In genomic region chr1:76501576-76502219, GRCh38 we compare ENCODE assay signal across 19 cellular contexts.
DNase-seq lines count a peak whose midpoint lies in the region; FAIRE-seq and TF ChIP-seq lines count a peak whose summit lies in the region.
"Had no signal": no experiment of that assay in that cellular context is flagged by ENCODE, and none has a peak within 500 bp of the region (broad histone marks: within the 10 kb centered on the region; RNA-seq: fewer than 3 reads in every experiment).

No MANE protein-coding gene starts in this region.

- peak overlapping the region; percentile 65 for H3K4me2 ChIP-seq in neural progenitor cell

- peaks cover 37% of the 10 kb centered on the region for H3K4me1 ChIP-seq in HUES48 (ENCODE audit: control insufficient read depth, insufficient read depth, low read length)
- H3K4me1 ChIP-seq in neural progenitor cell, result peaks cover 67% of the 10 kb centered on the region
- H3K4me1 ChIP-seq: body of pancreas, right lobe of liver, thyroid gland had no signal

- peaks cover 5% of the 10 kb centered on the region for H3K36me3 Mint-ChIP-seq in neural progenitor cell
- H3K36me3 Mint-ChIP-seq: CD8-positive, alpha-beta memory T cell; natural killer cell had no signal

- peaks cover 50% of the 10 kb centered on the region for H3F3A ChIP-seq in neural progenitor cell (ENCODE audit: low read depth)

- H3K36me3 ChIP-seq in HUES48 (ENCODE audit: control insufficient read depth, insufficient read depth, low read length) (no peaks in the 10 kb centered on the region), neural progenitor cell (no peaks in the 10 kb centered on the region)
- H3K36me3 ChIP-seq: right lobe of liver, thyroid gland had no signal

- peak overlapping the region; percentile 76 for H3K4me3 Mint-ChIP-seq in neural progenitor cell
- H3K4me3 Mint-ChIP-seq: CD8-positive, alpha-beta memory T cell; natural killer cell had no signal

- peak overlapping the region; percentile 99 for H3K27ac Mint-ChIP-seq in neural progenitor cell
- H3K27ac Mint-ChIP-seq: CD8-positive, alpha-beta memory T cell; natural killer cell had no signal

- no peak for FAIRE-seq in D721Med (lab: Jason Lieb, UNC)
- FAIRE-seq: RCC 7860 had no signal

- H3K27me3 Mint-ChIP-seq in neural progenitor cell (ENCODE audit: insufficient read depth, low read depth), result peaks cover 2% of the 10 kb centered on the region
- H3K27me3 Mint-ChIP-seq: CD8-positive, alpha-beta memory T cell had no signal

- H3K9me3 Mint-ChIP-seq in neural progenitor cell, result no peaks in the 10 kb centered on the region
- H3K9me3 Mint-ChIP-seq: CD8-positive, alpha-beta memory T cell had no signal

- H3K4me3 ChIP-seq in HUES48 (ENCODE audit: low read depth, low read length) (peak overlapping the region; percentile 32; the same call in 1 of the 2 replicates), neural progenitor cell (peak overlapping the region; percentile 28)
- H3K4me3 ChIP-seq: body of pancreas, right lobe of liver, thyroid gland had no signal

- no peak for TF ChIP-seq CTCF in neural progenitor cell (IDR thresholded peaks at IDR 0.05)
- TF ChIP-seq CTCF in D721Med (IDR thresholded peaks at IDR 0.05; ENCODE audit: insufficient read depth, missing control alignments), result no peak

- H2AFZ ChIP-seq in neural progenitor cell (replicated peaks), result no peak overlapping the region

- H3K9me3 ChIP-seq in HUES48 (ENCODE audit: control insufficient read depth, insufficient read depth, low read length) (no peaks in the 10 kb centered on the region), neural progenitor cell (ENCODE audit: low read depth) (no peaks in the 10 kb centered on the region)
- H3K9me3 ChIP-seq: body of pancreas, right lobe of liver, thyroid gland had no signal

- peak overlapping the region; percentile 91 for H3K27ac ChIP-seq in HUES48 (ENCODE audit: low read depth, low read length)
- H3K27ac ChIP-seq in neural progenitor cell, result peak overlapping the region; percentile 96
- H3K27ac ChIP-seq: body of pancreas, right lobe of liver, thyroid gland had no signal

- peaks cover 63% of the 10 kb centered on the region for H3K4me1 Mint-ChIP-seq in neural progenitor cell
- H3K4me1 Mint-ChIP-seq: CD8-positive, alpha-beta memory T cell; natural killer cell had no signal

- H3K9ac ChIP-seq in HUES48 (ENCODE audit: low read depth, low read length) (peak overlapping the region; percentile 11; the same call in 1 of the 2 replicates), neural progenitor cell (no peak overlapping the region)

- H3K79me2 ChIP-seq in neural progenitor cell (ENCODE audit: low read depth), result no peaks in the 10 kb centered on the region

- DNase-seq in NCI-H69 (lab: John Stamatoyannopoulos, UW), result peak; percentile 35
- DNase-seq in ecto neural progenitor cell (ENCODE audit: low spot score), result peak; percentile 52
- peak; percentile 84 for DNase-seq in neural progenitor cell (ENCODE audit: low spot score)
- DNase-seq in activated gamma-delta T cell treated with Interleukin-2 at 50 U/mL for 16 hours, result no peak
- no peak for DNase-seq in NCI-H187 (lab: John Stamatoyannopoulos, UW)
- no peak for DNase-seq in D721Med (ENCODE audit: insufficient read length, low spot score)
- DNase-seq: activated CD4-positive, alpha-beta T cell treated with anti-CD3 and anti-CD28 coated beads, Interleukin-2, amount 50 U/mL, for 1 hour; body of pancreas; CD8-positive, alpha-beta memory T cell; GF-D8; hippocampal formation; left ventricle myocardium superior; natural killer cell; NCI-H226; right lobe of liver; stimulated activated CD4-positive, alpha-beta T cell treated with anti-CD3 and anti-CD28 coated beads, Interleukin-2, amount 100 ng/mL, for 48 hours; thyroid gland had no signal

- H4K20me1 ChIP-seq in neural progenitor cell (ENCODE audit: low read depth), result no peaks in the 10 kb centered on the region

- H3K27me3 ChIP-seq in HUES48 (ENCODE audit: control insufficient read depth, insufficient read depth, low read length), result no peaks in the 10 kb centered on the region
- H3K27me3 ChIP-seq in neural progenitor cell, result no peaks in the 10 kb centered on the region
- H3K27me3 ChIP-seq: body of pancreas, right lobe of liver, thyroid gland had no signal

Comparison
In these comparisons a context has a peak if more than half of its experiments do, and no peak if none do; other contexts are left out.
1. DNase-seq: peak in NCI-H69 (single experiment), ecto neural progenitor cell (single experiment) and neural progenitor cell (single experiment); none in activated gamma-delta T cell treated with Interleukin-2 at 50 U/mL for 16 hours (single experiment), NCI-H187 (0 of 2) and D721Med (single experiment).